ENCODE assay signal across 1 cellular context in genomic region chr7:30504347-30505173, GRCh38.
A peak's percentile ranks its signal among the peaks of the same experiment; 100 is the strongest.
TF ChIP-seq lines count a peak whose summit lies in the region.

Gene GGCT (minus strand): TSS chr7:30504829. CDS start chr7:30504709, 120 bp downstream.

TF ChIP-seq in HepG2, 621 proteins besides CTCF, POLR2A, EP300 and RAD21 (continued from another document and continues in another):
- TF ChIP-seq ATF2 (CRISPR knock-in tag; IDR thresholded peaks at IDR 0.05) (no peak), NCOR1 (IDR thresholded peaks at IDR 0.05; ENCODE audit: borderline replicate concordance, low read length) (no peak; the same call in 1 of the 2 replicates), ZNF256 (CRISPR knock-in tag; conservative IDR thresholded peaks at IDR 0.05) (no peak), ZNF660 (CRISPR knock-in tag; IDR thresholded peaks at IDR 0.05; ENCODE audit: borderline replicate concordance, low read depth) (no peak), IRF9 (CRISPR knock-in tag; IDR thresholded peaks at IDR 0.05; ENCODE audit: borderline replicate concordance) (peak; percentile 64; the same call in 1 of the 2 replicates), ZBTB40 (IDR thresholded peaks at IDR 0.05) (no peak), ZBTB40 (CRISPR knock-in tag; IDR thresholded peaks at IDR 0.05) (no peak; the same call in 1 of the 2 replicates), FOXM1 (CRISPR knock-in tag; IDR thresholded peaks at IDR 0.05) (no peak), HMG20A (CRISPR knock-in tag; IDR thresholded peaks at IDR 0.05; ENCODE audit: borderline replicate concordance) (no peak), ZNF326 (CRISPR knock-in tag; IDR thresholded peaks at IDR 0.05; ENCODE audit: borderline replicate concordance) (no peak), KDM6A (CRISPR knock-in tag; IDR thresholded peaks at IDR 0.05; ENCODE audit: low read depth) (no peak), ZBTB46 (CRISPR knock-in tag; IDR thresholded peaks at IDR 0.05; ENCODE audit: borderline replicate concordance) (no peak), ZNF282 (IDR thresholded peaks at IDR 0.05; ENCODE audit: partially characterized antibody) (no peak), SAP130 (CRISPR knock-in tag; IDR thresholded peaks at IDR 0.05; ENCODE audit: low read depth) (peak; percentile 87), ZNF24 (IDR thresholded peaks at IDR 0.05) (no peak), ZNF577 (CRISPR knock-in tag; IDR thresholded peaks at IDR 0.05; ENCODE audit: borderline replicate concordance, low read depth) (no peak), ZNF468 (CRISPR knock-in tag; IDR thresholded peaks at IDR 0.05) (no peak), ZNF235 (CRISPR knock-in tag; IDR thresholded peaks at IDR 0.05; ENCODE audit: borderline replicate concordance) (no peak), ZNF780A (CRISPR knock-in tag; IDR thresholded peaks at IDR 0.05) (no peak), IRX3 (CRISPR knock-in tag; IDR thresholded peaks at IDR 0.05; ENCODE audit: borderline replicate concordance, low read depth) (no peak), ZMYM3 (CRISPR knock-in tag; IDR thresholded peaks at IDR 0.05) (0 out of 2 replicates have a peak, but pooled peaks have one; percentile 44), ZNF597 (CRISPR knock-in tag; IDR thresholded peaks at IDR 0.05) (no peak), SMYD3 (CRISPR knock-in tag; IDR thresholded peaks at IDR 0.05) (peak; percentile 62; the same call in 1 of the 2 replicates), ZBTB37 (CRISPR knock-in tag; IDR thresholded peaks at IDR 0.05) (no peak), THAP7 (CRISPR knock-in tag; IDR thresholded peaks at IDR 0.05) (no peak), ZNF776 (CRISPR knock-in tag; IDR thresholded peaks at IDR 0.05) (no peak), HOXA3 (CRISPR knock-in tag; IDR thresholded peaks at IDR 0.05) (peak; percentile 55; the same call in 1 of the 2 replicates), THRA (CRISPR knock-in tag; IDR thresholded peaks at IDR 0.05; ENCODE audit: borderline replicate concordance) (peak; percentile 32; the same call in 1 of the 2 replicates), ZNF496 (CRISPR knock-in tag; IDR thresholded peaks at IDR 0.05; ENCODE audit: insufficient replicate concordance) (no peak), GFI1 (CRISPR knock-in tag; IDR thresholded peaks at IDR 0.05; ENCODE audit: borderline replicate concordance) (no peak; the same call in 1 of the 2 replicates), STAT5B (CRISPR knock-in tag; IDR thresholded peaks at IDR 0.05) (no peak), ZNF557 (CRISPR knock-in tag; IDR thresholded peaks at IDR 0.05) (no peak), IKZF1 (IDR thresholded peaks at IDR 0.05) (no peak), HNRNPK (IDR thresholded peaks at IDR 0.05; ENCODE audit: low read depth, low read length, poor library complexity, severe bottlenecking) (no peak), ZNF414 (CRISPR knock-in tag; IDR thresholded peaks at IDR 0.05) (no peak), NPAS2 (CRISPR knock-in tag; IDR thresholded peaks at IDR 0.05; ENCODE audit: borderline replicate concordance) (no peak), ZNF10 (CRISPR knock-in tag; IDR thresholded peaks at IDR 0.05; ENCODE audit: borderline replicate concordance, low read depth) (no peak), SRSF1 (optimal IDR thresholded peaks at IDR 0.05; ENCODE audit: low read depth, low read length) (no peak), HNRNPH1 (optimal IDR thresholded peaks at IDR 0.05; ENCODE audit: low read depth, low read length) (no peak), TRIM24 (CRISPR knock-in tag; IDR thresholded peaks at IDR 0.05) (no peak), SP140L (CRISPR knock-in tag; IDR thresholded peaks at IDR 0.05; ENCODE audit: borderline replicate concordance) (no peak), KAT8 (CRISPR knock-in tag; IDR thresholded peaks at IDR 0.05) (no peak; the same call in none of the 2 replicates), TMF1 (CRISPR knock-in tag; IDR thresholded peaks at IDR 0.05; ENCODE audit: low read depth) (0 out of 2 replicates have a peak, but pooled peaks have one; percentile 37), TCF12 (IDR thresholded peaks at IDR 0.05) (no peak), TCF12 (CRISPR knock-in tag; IDR thresholded peaks at IDR 0.05) (peak; percentile 75; the same call in 1 of the 2 replicates), HCFC1 (IDR thresholded peaks at IDR 0.05; ENCODE audit: low read depth, low read length) (no peak)
